Comparison of ENCODE assay signal across 10 cellular contexts in genomic region chr2:134782792-134783191, GRCh38. TPM values are rescaled to one million over a fixed set of nuclear protein-coding genes. Genes with fewer than 3 reads are reported as not detected.
A peak's percentile ranks its signal among the peaks of the same experiment; 100 is the strongest.
DNase-seq lines count a peak whose midpoint lies in the region; ATAC-seq and TF ChIP-seq lines count a peak whose summit lies in the region.
"Had no signal": no experiment of that assay in that cellular context is flagged by ENCODE, and none has a peak within 500 bp of the region (broad histone marks: within the 10 kb centered on the region; RNA-seq: fewer than 3 reads in every experiment).

No MANE protein-coding gene starts in this region.

- H3K4me3 Mint-ChIP-seq in activated CD4-positive, alpha-beta T cell treated with anti-CD3 and anti-CD28 coated beads, Interleukin-2, amount 10 ng/mL, durations not matched to agents 24 days and 14 days, result no peak overlapping the region
- H3K4me3 Mint-ChIP-seq: CD4-positive, CD25-positive, alpha-beta regulatory T cell had no signal

- no peak overlapping the region for H3K27ac ChIP-seq in lung (ENCODE audit: low read depth in 1 of 2, low read length in 1 of 2)

- no peak overlapping the region for H3K27ac Mint-ChIP-seq in activated CD4-positive, alpha-beta T cell treated with anti-CD3 and anti-CD28 coated beads, Interleukin-2, amount 10 ng/mL, durations not matched to agents 24 days and 14 days
- H3K27ac Mint-ChIP-seq: CD4-positive, CD25-positive, alpha-beta regulatory T cell had no signal

- H3K9me3 ChIP-seq in lung (ENCODE audit: control insufficient read depth in 2 of 2, insufficient read depth in 1 of 2, low read length in 1 of 2), result peaks cover 0 to 5% of the 10 kb centered on the region in 2 donors
- H3K9me3 ChIP-seq: mucosa of descending colon had no signal

- H3K27me3 ChIP-seq in lung (ENCODE audit: control insufficient read depth, insufficient read depth), result no peaks in the 10 kb centered on the region

- no peaks in the 10 kb centered on the region for H3K36me3 ChIP-seq in lung (ENCODE audit: control insufficient read depth in 2 of 2, insufficient read depth in 2 of 2, low read length in 2 of 2)

- peak; percentile 65 for ATAC-seq in HG03442 (IDR thresholded peaks at IDR 0.05; ENCODE audit: unreplicated experiment)
- ATAC-seq in lung (ENCODE audit: insufficient read depth, low FRiP score), result peak; percentile 55
- ATAC-seq: mucosa of descending colon had no signal

- H3K4me3 ChIP-seq in lung, result no peak overlapping the region
- H3K4me3 ChIP-seq: mucosa of descending colon had no signal

- H3K36me3 Mint-ChIP-seq in activated CD4-positive, alpha-beta T cell treated with anti-CD3 and anti-CD28 coated beads, Interleukin-2, amount 10 ng/mL, durations not matched to agents 24 days and 14 days (ENCODE audit: low read depth), result no peaks in the 10 kb centered on the region
- H3K36me3 Mint-ChIP-seq: CD4-positive, CD25-positive, alpha-beta regulatory T cell had no signal

- peaks cover 14% of the 10 kb centered on the region for H3K27me3 Mint-ChIP-seq in activated CD4-positive, alpha-beta T cell treated with anti-CD3 and anti-CD28 coated beads, Interleukin-2, amount 10 ng/mL, durations not matched to agents 24 days and 14 days

- no peaks in the 10 kb centered on the region for H3K9me3 Mint-ChIP-seq in activated CD4-positive, alpha-beta T cell treated with anti-CD3 and anti-CD28 coated beads, Interleukin-2, amount 10 ng/mL, durations not matched to agents 24 days and 14 days
- H3K9me3 Mint-ChIP-seq: CD4-positive, CD25-positive, alpha-beta regulatory T cell had no signal

- peak; percentile 27 for TF ChIP-seq CTCF in lung (IDR thresholded peaks at IDR 0.05; ENCODE audit: control extremely low read depth, extremely low read depth)

- peaks cover 0 to 4% of the 10 kb centered on the region in 2 donors for H3K4me1 ChIP-seq in lung (ENCODE audit: control insufficient read depth in 2 of 2, insufficient read depth in 2 of 2, low read length in 2 of 2)

- intact Hi-C loops in activated CD4-positive, alpha-beta T cell treated with anti-CD3 and anti-CD28 coated beads, Interleukin-2, amount 10 ng/mL, durations not matched to agents 24 days and 14 days (cut with micrococcal nuclease), result no loop called here

- DNase-seq in activated CD4-positive, alpha-beta T cell treated with anti-CD3 and anti-CD28 coated beads, Interleukin-2, amount 10 ng/mL, durations not matched to agents 24 days and 14 days, result peak; percentile 59
- no peak for DNase-seq in activated CD4-positive, alpha-beta T cell treated with anti-CD3 and anti-CD28 coated beads for 4 hours
- DNase-seq in SKM-1 (lab: John Stamatoyannopoulos, UW; ENCODE audit: unreplicated experiment), result peak; percentile 57
- DNase-seq in lung (ENCODE audit: low spot score), result peak; percentile 63
- no peak for DNase-seq in putamen (ENCODE audit: low spot score)
- DNase-seq in activated effector memory CD4-positive, alpha-beta T cell treated with Interleukin-2 at 50 U/mL for 16 hours, result no peak
- no peak for DNase-seq in activated CD4-positive, alpha-beta T cell treated with anti-CD3 and anti-CD28 coated beads for 1 hour

- WGBS in lung, 2 donors, result 20 to 22% methylated on average over 3 of the region's 3 CpGs

- H3K4me1 Mint-ChIP-seq in activated CD4-positive, alpha-beta T cell treated with anti-CD3 and anti-CD28 coated beads, Interleukin-2, amount 10 ng/mL, durations not matched to agents 24 days and 14 days, result no peaks in the 10 kb centered on the region

RNA-seq across cellular contexts. Expression of gene ACMSD, which starts 55.6 kb away (rescaled TPM):
- not detected in 2 replicates for total RNA-seq in activated CD4-positive, alpha-beta T cell treated with anti-CD3 and anti-CD28 coated beads, Interleukin-2, amount 10 ng/mL, durations not matched to agents 24 days and 14 days
- total RNA-seq in lung, result under 1 TPM in 1 of 2 donors, not detected in 1; 0.12 TPM
- under 1 TPM; 0.08 to 0.14 TPM for polyA plus RNA-seq in lung
- total RNA-seq: CD4-positive, CD25-positive, alpha-beta regulatory T cell; mucosa of descending colon had no signal
- polyA plus RNA-seq: CD4-positive, CD25-positive, alpha-beta regulatory T cell had no signal

Comparison
In these comparisons a context has a peak if more than half of its experiments do, and no peak if none do; other contexts are left out.
1. DNase-seq: peak in activated CD4-positive, alpha-beta T cell treated with anti-CD3 and anti-CD28 coated beads, Interleukin-2, amount 10 ng/mL, durations not matched to agents 24 days and 14 days (single experiment), SKM-1 (single experiment) and lung (single experiment); none in activated CD4-positive, alpha-beta T cell treated with anti-CD3 and anti-CD28 coated beads for 4 hours (0 of 2), putamen (single experiment), activated effector memory CD4-positive, alpha-beta T cell treated with Interleukin-2 at 50 U/mL for 16 hours (single experiment) and activated CD4-positive, alpha-beta T cell treated with anti-CD3 and anti-CD28 coated beads for 1 hour (single experiment).